ENCODE assay signal across 1 cellular context in genomic region chr17:29613371-29613837, GRCh38.
A peak's percentile ranks its signal among the peaks of the same experiment; 100 is the strongest.
TF ChIP-seq lines count a peak whose summit lies in the region.

No MANE protein-coding gene starts in this region.

TF ChIP-seq in GM12878, 131 proteins besides CTCF, POLR2A, EP300 and RAD21 (continued from another document):
- no peak for TF ChIP-seq USF2 (IDR thresholded peaks at IDR 0.05; ENCODE audit: borderline replicate concordance, low read depth, low read length)
- TF ChIP-seq CHD2 (IDR thresholded peaks at IDR 0.05; ENCODE audit: borderline replicate concordance, low read depth, low read length) = 0 out of 2 replicates have a peak, but pooled peaks have one; percentile 27
- peak; percentile 66 for TF ChIP-seq SMC3 (IDR thresholded peaks at IDR 0.05; ENCODE audit: borderline replicate concordance, low read length)
- TF ChIP-seq GATAD2B (conservative IDR thresholded peaks at IDR 0.05; ENCODE audit: low read depth) = peak; percentile 44
- TF ChIP-seq MXI1 (IDR thresholded peaks at IDR 0.05; ENCODE audit: low read depth, low read length) = peak; percentile 63
- TF ChIP-seq NR2F1 (conservative IDR thresholded peaks at IDR 0.05) = peak; percentile 22; the same call in 1 of the 2 replicates
- no peak for TF ChIP-seq NR2C1 (IDR thresholded peaks at IDR 0.05)
- TF ChIP-seq BCL3 (IDR thresholded peaks at IDR 0.05; ENCODE audit: borderline replicate concordance, insufficient read depth, low read depth, low read length, poor library complexity, severe bottlenecking) = no peak
- 0 out of 2 replicates have a peak, but pooled peaks have one; percentile 45 for TF ChIP-seq LARP7 (IDR thresholded peaks at IDR 0.05)
- TF ChIP-seq MLLT1 (IDR thresholded peaks at IDR 0.05) = no peak
- no peak for TF ChIP-seq ZBTB4 (CRISPR knock-in tag; IDR thresholded peaks at IDR 0.05)
- peak; percentile 82 for TF ChIP-seq PAX5 (IDR thresholded peaks at IDR 0.05; ENCODE audit: borderline replicate concordance, low read depth, low read length)
- TF ChIP-seq BHLHE40 (IDR thresholded peaks at IDR 0.05; ENCODE audit: borderline replicate concordance in 1 of 2, low read depth in 2 of 2, low read length in 1 of 2) = peak in 1 of 2 experiments; percentile 66; a peak in 2 of 4 replicates
- no peak for TF ChIP-seq ZBED1 (IDR thresholded peaks at IDR 0.05; ENCODE audit: borderline replicate concordance)
- no peak for TF ChIP-seq E4F1 (IDR thresholded peaks at IDR 0.05; ENCODE audit: borderline replicate concordance, partially characterized antibody)
- no peak for TF ChIP-seq MTA3 (IDR thresholded peaks at IDR 0.05; ENCODE audit: borderline replicate concordance, low read length)
- no peak for TF ChIP-seq SRF (IDR thresholded peaks at IDR 0.05; ENCODE audit: low read depth in 2 of 2, low read length in 2 of 2)
